8 cellular contexts compared by ENCODE assay signal in genomic region chr11:7672960-7673723, GRCh38.
DNase-seq lines count a peak whose midpoint lies in the region; ATAC-seq, FAIRE-seq and TF ChIP-seq lines count a peak whose summit lies in the region.

Gene CYB5R2, minus strand, starts transcription at chr11:7673500. Its CDS starts 675 bp downstream, at chr11:7672825.

- H3K4me3 ChIP-seq in GM06990 (replicated peaks; ENCODE audit: low read depth, low read length) = peak within 1 kb of the TSS; percentile 58
- H3K4me3 ChIP-seq in retinal pigment epithelial cell (ENCODE audit: low read length) = peak within 1 kb of the TSS; percentile 42

- no peak for FAIRE-seq in HTR-8/SVneo (lab: Jason Lieb, UNC)

- TF ChIP-seq CTCF in GM06990 (IDR thresholded peaks at IDR 0.05; ENCODE audit: insufficient read depth, low read length, poor library complexity, severe bottlenecking) (no peak), retinal pigment epithelial cell (conservative IDR thresholded peaks at IDR 0.05; ENCODE audit: low read depth, low read length) (no peak)

- DNase-seq in GM06990 (ENCODE audit: extremely low read depth, insufficient read length) = peak; percentile 46
- DNase-seq in hippocampal formation (lab: John Stamatoyannopoulos, UW) = peak; percentile 16 to 61
- DNase-seq in retinal pigment epithelial cell (ENCODE audit: low read depth) = no peak
- no peak for DNase-seq in Kasumi-1 (lab: John Stamatoyannopoulos, UW)
- DNase-seq in HTR-8/SVneo (ENCODE audit: insufficient read length, low spot score) = no peak
- no peak for DNase-seq in stimulated activated CD4-positive, alpha-beta T cell treated with anti-CD3 and anti-CD28 coated beads, Interleukin-12 subunit alpha, Interleukin-12 subunit beta, amount 100 ng/mL, for 4 hours

- peaks cover 4% of the 10 kb centered on the region for H3K36me3 ChIP-seq in GM06990 (ENCODE audit: control insufficient read depth, insufficient read depth, low read length)

- ATAC-seq in HG02798 (IDR thresholded peaks at IDR 0.05; ENCODE audit: poor library complexity, unreplicated experiment) = peak; percentile 57

- peak within 1 kb of the TSS; percentile 35 for H3K27ac ChIP-seq in angular gyrus (ENCODE audit: low read depth, low read length)

- H3K27me3 ChIP-seq in GM06990 (replicated peaks; ENCODE audit: control insufficient read depth, insufficient read depth, low read length) = no peaks in the 10 kb centered on the region

Comparison
In these comparisons a context has a peak if more than half of its experiments do, and no peak if none do; other contexts are left out.
1. DNase-seq: peak in GM06990 (single experiment) and hippocampal formation (2 of 2); none in retinal pigment epithelial cell (single experiment), Kasumi-1 (0 of 2), HTR-8/SVneo (single experiment) and stimulated activated CD4-positive, alpha-beta T cell treated with anti-CD3 and anti-CD28 coated beads, Interleukin-12 subunit alpha, Interleukin-12 subunit beta, amount 100 ng/mL, for 4 hours (single experiment).